In genomic region chr5:160556886-160557285, GRCh38 we compare ENCODE assay signal across 20 cellular contexts.
DNase-seq lines count a peak whose midpoint lies in the region; ATAC-seq and TF ChIP-seq lines count a peak whose summit lies in the region.
"Had no signal": no experiment of that assay in that cellular context is flagged by ENCODE, and none has a peak within 500 bp of the region (broad histone marks: within the 10 kb centered on the region; RNA-seq: fewer than 3 reads in every experiment).

No MANE protein-coding gene starts in this region.

- peaks cover 6% of the 10 kb centered on the region for H3K27me3 Mint-ChIP-seq in stimulated activated naive CD8-positive, alpha-beta T cell treated with anti-CD3 and anti-CD28 coated beads, Interleukin-15, amount 100 ng/mL, for 72 hours
- H3K27me3 Mint-ChIP-seq: activated CD4-positive, alpha-beta T cell treated with anti-CD3 and anti-CD28 coated beads, Interleukin-2, amount 10 ng/mL, durations not matched to agents 24 days and 14 days; memory B cell had no signal

- H3K36me3 ChIP-seq in kidney epithelial cell (ENCODE audit: control insufficient read depth, insufficient read depth, low read length) (no peaks in the 10 kb centered on the region), colonic mucosa (no peaks in the 10 kb centered on the region)

- H3K4me3 Mint-ChIP-seq in stimulated activated naive CD8-positive, alpha-beta T cell treated with anti-CD3 and anti-CD28 coated beads, Interleukin-15, amount 100 ng/mL, for 72 hours, result no peak overlapping the region
- H3K4me3 Mint-ChIP-seq: activated CD4-positive, alpha-beta T cell treated with anti-CD3 and anti-CD28 coated beads, Interleukin-2, amount 10 ng/mL, durations not matched to agents 24 days and 14 days; CD14-positive monocyte; effector memory CD8-positive, alpha-beta T cell; memory B cell; natural killer cell treated with Interleukin-12 subunit alpha and Interleukin-12 subunit beta and Interleukin-15 and Interleukin-18, amount 100 ng/mL, for 72 hours had no signal

- no peaks in the 10 kb centered on the region for H3K9me3 ChIP-seq in colonic mucosa

- H3K9me3 Mint-ChIP-seq in stimulated activated naive CD8-positive, alpha-beta T cell treated with anti-CD3 and anti-CD28 coated beads, Interleukin-15, amount 100 ng/mL, for 72 hours, result no peaks in the 10 kb centered on the region
- H3K9me3 Mint-ChIP-seq: activated CD4-positive, alpha-beta T cell treated with anti-CD3 and anti-CD28 coated beads, Interleukin-2, amount 10 ng/mL, durations not matched to agents 24 days and 14 days; effector memory CD8-positive, alpha-beta T cell; memory B cell had no signal

- H3K9ac ChIP-seq in colonic mucosa (ENCODE audit: low read depth in 2 of 2, low read length in 2 of 2), result no peak overlapping the region

- H3K27ac ChIP-seq in colonic mucosa, result no peak overlapping the region
- H3K27ac ChIP-seq: hepatocyte had no signal

- peak; percentile 62 for ATAC-seq in stimulated activated naive CD8-positive, alpha-beta T cell treated with anti-CD3 and anti-CD28 coated beads, Interleukin-15, Interleukin-2, amounts not matched to agents 100 U/mL and 50 U/mL, for 24 hours
- no peak for ATAC-seq in stimulated activated naive CD8-positive, alpha-beta T cell treated with anti-CD3 and anti-CD28 coated beads, Interleukin-15, amount 100 ng/mL, for 72 hours
- ATAC-seq: effector memory CD8-positive, alpha-beta T cell; natural killer cell treated with Interleukin-12 subunit alpha and Interleukin-12 subunit beta and Interleukin-15 and Interleukin-18, amount 100 ng/mL, for 72 hours had no signal

- H3K4me3 ChIP-seq in kidney epithelial cell (ENCODE audit: low read depth, low read length), result no peak overlapping the region
- no peak overlapping the region for H3K4me3 ChIP-seq in colonic mucosa
- H3K4me3 ChIP-seq: hepatocyte had no signal

- H3K4me1 Mint-ChIP-seq in stimulated activated naive CD8-positive, alpha-beta T cell treated with anti-CD3 and anti-CD28 coated beads, Interleukin-15, amount 100 ng/mL, for 72 hours, result no peaks in the 10 kb centered on the region
- H3K4me1 Mint-ChIP-seq: activated CD4-positive, alpha-beta T cell treated with anti-CD3 and anti-CD28 coated beads, Interleukin-2, amount 10 ng/mL, durations not matched to agents 24 days and 14 days; CD14-positive monocyte; memory B cell had no signal

- DNase-seq in stimulated activated naive CD8-positive, alpha-beta T cell treated with anti-CD3 and anti-CD28 coated beads, Interleukin-15, Interleukin-2, amounts not matched to agents 100 U/mL and 50 U/mL, for 24 hours, result no peak
- no peak for DNase-seq in stimulated activated naive CD8-positive, alpha-beta T cell treated with anti-CD3 and anti-CD28 coated beads, Interleukin-15, amount 100 ng/mL, for 72 hours
- DNase-seq in astrocyte of the hippocampus (ENCODE audit: low read depth, low spot score) (peak; percentile 16), kidney epithelial cell (ENCODE audit: low read depth) (peak; percentile 78), colonic mucosa (no peak), dermis blood vessel endothelial cell (no peak), NCI-H226 (no peak), superior temporal gyrus (ENCODE audit: extremely low spot score) (no peak)
- DNase-seq: activated CD4-positive, alpha-beta T cell treated with anti-CD3 and anti-CD28 coated beads, Interleukin-2, amount 10 ng/mL, durations not matched to agents 24 days and 14 days; activated effector memory CD4-positive, alpha-beta T cell treated with Interleukin-2 at 50 U/mL for 16 hours; cerebellar nuclear complex; effector memory CD8-positive, alpha-beta T cell; KG1; NCI-H510A treated with DMSO at 0.1 percent for 48 hours; stimulated activated CD4-positive, alpha-beta T cell treated with anti-CD3 and anti-CD28 coated beads, Interleukin-2, amount 100 ng/mL, for 48 hours; SW 1271 had no signal

- H3K27ac Mint-ChIP-seq in stimulated activated naive CD8-positive, alpha-beta T cell treated with anti-CD3 and anti-CD28 coated beads, Interleukin-15, amount 100 ng/mL, for 72 hours, result no peak overlapping the region
- H3K27ac Mint-ChIP-seq: activated CD4-positive, alpha-beta T cell treated with anti-CD3 and anti-CD28 coated beads, Interleukin-2, amount 10 ng/mL, durations not matched to agents 24 days and 14 days; effector memory CD8-positive, alpha-beta T cell; memory B cell; natural killer cell treated with Interleukin-12 subunit alpha and Interleukin-12 subunit beta and Interleukin-15 and Interleukin-18, amount 100 ng/mL, for 72 hours had no signal

- H3K27me3 ChIP-seq in kidney epithelial cell (ENCODE audit: control insufficient read depth, insufficient read depth, low read length) (no peaks in the 10 kb centered on the region), colonic mucosa (no peaks in the 10 kb centered on the region)
- H3K27me3 ChIP-seq: hepatocyte had no signal

- intact Hi-C loops in colonic mucosa (cut with DNase I), result no loop called here

- TF ChIP-seq CTCF in kidney epithelial cell (IDR thresholded peaks at IDR 0.05; ENCODE audit: insufficient read depth, low read length, poor library complexity, severe bottlenecking) (no peak), colonic mucosa (IDR thresholded peaks at IDR 0.05) (no peak)

- no peaks in the 10 kb centered on the region for H3K4me1 ChIP-seq in colonic mucosa

Comparison
In these comparisons a context has a peak if more than half of its experiments do, and no peak if none do; other contexts are left out.
1. DNase-seq: peak in astrocyte of the hippocampus (single experiment) and kidney epithelial cell (single experiment); none in stimulated activated naive CD8-positive, alpha-beta T cell treated with anti-CD3 and anti-CD28 coated beads, Interleukin-15, Interleukin-2, amounts not matched to agents 100 U/mL and 50 U/mL, for 24 hours (single experiment), stimulated activated naive CD8-positive, alpha-beta T cell treated with anti-CD3 and anti-CD28 coated beads, Interleukin-15, amount 100 ng/mL, for 72 hours (0 of 2), colonic mucosa (single experiment), dermis blood vessel endothelial cell (single experiment), NCI-H226 (single experiment) and superior temporal gyrus (single experiment).